ENCODE assay signal across 8 cellular contexts in the genomic region with DNA sequence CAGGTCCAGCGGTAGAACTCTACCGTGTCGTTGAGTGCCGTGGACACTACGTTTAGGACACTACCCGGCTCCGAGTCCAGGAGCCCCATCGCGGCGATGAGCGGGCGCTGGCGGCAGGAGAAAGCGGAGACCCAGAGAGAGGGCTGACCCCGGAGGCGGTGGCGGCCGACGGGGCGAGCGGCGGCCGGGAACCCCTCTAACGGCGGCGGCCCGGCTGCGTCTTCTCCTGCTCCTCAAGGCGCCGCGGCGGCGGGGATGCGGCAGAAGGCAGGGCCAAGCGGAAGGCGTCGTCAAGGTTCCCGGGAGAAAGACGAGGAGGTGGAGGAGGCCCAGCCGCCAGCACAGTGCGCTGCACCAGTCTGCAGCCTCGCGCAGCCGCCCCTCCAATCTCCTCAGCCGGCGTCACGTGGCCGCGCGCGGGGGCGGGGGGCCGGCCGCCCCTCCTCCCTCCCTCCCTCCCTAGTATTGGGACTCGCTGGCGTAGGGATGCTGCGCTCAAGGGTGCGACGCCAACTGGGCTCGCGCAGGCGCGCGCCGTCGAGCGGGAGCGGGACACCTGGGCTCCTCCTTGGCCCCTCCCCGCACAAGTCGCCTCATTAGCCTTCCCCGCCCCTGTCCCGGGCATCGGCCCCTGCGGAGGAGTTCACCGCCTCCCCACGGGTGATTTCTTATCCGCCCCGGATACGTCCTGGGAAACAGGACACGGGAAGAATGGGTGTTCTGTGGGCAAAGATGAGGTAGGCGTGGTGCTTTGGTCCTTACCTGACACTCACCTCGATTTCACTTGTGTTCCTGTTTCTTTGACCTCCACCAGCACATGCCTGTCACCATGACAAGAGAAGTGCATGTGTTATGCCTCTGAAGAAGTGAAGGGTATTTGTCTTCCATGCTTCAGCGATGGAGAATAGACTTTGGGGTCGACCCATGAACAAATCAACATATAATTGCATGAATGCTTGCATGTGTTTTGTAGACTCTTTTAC. TPM values are rescaled to one million over a fixed set of nuclear protein-coding genes. Genes with fewer than 3 reads are reported as not detected.
DNase-seq lines count a peak whose midpoint lies in the region; ATAC-seq and TF ChIP-seq lines count a peak whose summit lies in the region.

A gene (minus strand): TSS at position 363 of the 983 bp plus-strand sequence. CDS start 274 bp downstream, at position 89.

- peak within 1 kb of the TSS; percentile 81 for H3K23ac ChIP-seq in neuronal stem cell (ENCODE audit: low read depth, low read length, poor library complexity)

- in situ Hi-C loops in Panc1 (cut with HindIII; ENCODE audit: low pct_unique_long_range_greater_than_20kb, low sequenced_read_pairs) = no loop called here

- no peak within 1 kb of the TSS for H3K14ac ChIP-seq in neuronal stem cell (ENCODE audit: low read length)

- no peaks in the 10 kb centered on the region for H3K4me1 ChIP-seq in Panc1 (ENCODE audit: control insufficient read depth, insufficient read depth, low read length)
- peaks cover 9 to 10% of the 10 kb centered on the region in 2 donors for H3K4me1 ChIP-seq in neuronal stem cell (ENCODE audit: control insufficient read depth in 2 of 2, insufficient read depth in 1 of 2, low read depth in 1 of 2, low read length in 2 of 2)
- H3K4me1 ChIP-seq in suprapubic skin = peaks cover 20% of the 10 kb centered on the region

- H4K91ac ChIP-seq in neuronal stem cell (ENCODE audit: low read depth, low read length, poor library complexity) = no peak within 1 kb of the TSS

- peak within 1 kb of the TSS; percentile 8 to 40 for H3K4me3 ChIP-seq in Panc1 (ENCODE audit: low read depth in 2 of 2, low read length in 2 of 2)
- H3K4me3 ChIP-seq in neuronal stem cell (ENCODE audit: low read length in 2 of 2) = peak within 1 kb of the TSS; percentile 88 to 94
- peak within 1 kb of the TSS; percentile 74 for H3K4me3 ChIP-seq in suprapubic skin

- intact Hi-C loops in Right ventricle myocardium inferior (cut with DNase I) = loop anchor here (10.0 kb wide), 1 partner anchor 147 kb away; no protein-coding TSS in a partner anchor
- intact Hi-C loops in cardiac septum (cut with DNase I) = loop anchor here (10.0 kb wide), 1 partner anchor 147 kb away; no protein-coding TSS in a partner anchor
- intact Hi-C loops in Panc1 (cut with micrococcal nuclease; ENCODE audit: unreplicated experiment) = no loop called here

- H3K27me3 ChIP-seq in Panc1 (ENCODE audit: control insufficient read depth, insufficient read depth, low read length) (peaks cover 12% of the 10 kb centered on the region; the same call in 1 of the 2 replicates), neuronal stem cell (ENCODE audit: control insufficient read depth in 3 of 3, insufficient read depth in 3 of 3, low read depth in 1 of 3, low read length in 3 of 3) (peaks cover 0 to 11% (median 3%) of the 10 kb centered on the region in 3 experiments), suprapubic skin (peaks cover 6% of the 10 kb centered on the region)

- H2BK5ac ChIP-seq in neuronal stem cell (ENCODE audit: low read length) = no peak within 1 kb of the TSS

- no peaks in the 10 kb centered on the region for H3K36me3 ChIP-seq in Panc1 (ENCODE audit: control insufficient read depth, insufficient read depth, low read length)
- no peaks in the 10 kb centered on the region for H3K36me3 ChIP-seq in neuronal stem cell (replicated peaks in 1 of 2; ENCODE audit: control insufficient read depth in 2 of 2, insufficient read depth in 2 of 2, low read length in 2 of 2)
- no peaks in the 10 kb centered on the region for H3K36me3 ChIP-seq in suprapubic skin

- H2BK120ac ChIP-seq in neuronal stem cell (ENCODE audit: low read depth, low read length) = no peak within 1 kb of the TSS

- TF ChIP-seq EP300 in suprapubic skin (IDR thresholded peaks at IDR 0.05) = no peak

- H2AFZ ChIP-seq in neuronal stem cell (ENCODE audit: low read length) = peak within 1 kb of the TSS; percentile 97

- no peak for TF ChIP-seq POLR2A in suprapubic skin (IDR thresholded peaks at IDR 0.05)

- peak within 1 kb of the TSS; percentile 50 for H4K8ac ChIP-seq in neuronal stem cell (ENCODE audit: low read depth, low read length)

- POLR2A ChIA-PET in Panc1 (lab: Charles Lee) = no interaction called here

- peak; percentile 71 for DNase-seq in Right ventricle myocardium inferior (ENCODE audit: missing footprints)
- no peak for DNase-seq in cardiac septum (ENCODE audit: low spot score)
- DNase-seq in HPDE6-E6E7 (ENCODE audit: extremely low spot score) = peak; percentile 67
- no peak for DNase-seq in Panc1 (ENCODE audit: low read depth, low spot score)
- DNase-seq in activated naive CD4-positive, alpha-beta T cell treated with Interleukin-2 at 50 U/mL for 16 hours = peak; percentile 76
- DNase-seq in foreskin melanocyte = peak; percentile 48
- peak; percentile 76 for DNase-seq in neuronal stem cell (ENCODE audit: low spot score)
- DNase-seq in suprapubic skin (ENCODE audit: low spot score in 2 of 2) = peak in 1 of 2 donors; percentile 70

- no peak within 1 kb of the TSS for H2AK5ac ChIP-seq in neuronal stem cell (ENCODE audit: low read depth, low read length)

- H3K18ac ChIP-seq in neuronal stem cell (ENCODE audit: low read length) = peak within 1 kb of the TSS; percentile 94

- no peak within 1 kb of the TSS for H2BK12ac ChIP-seq in neuronal stem cell (ENCODE audit: low read length)

- peak; percentile 94 for ATAC-seq in Right ventricle myocardium inferior
- ATAC-seq in Panc1 = peak; percentile 66

- peak within 1 kb of the TSS; percentile 92 for H3K4me2 ChIP-seq in neuronal stem cell (ENCODE audit: insufficient read depth, low read length, poor library complexity, severe bottlenecking)

- peak within 1 kb of the TSS; percentile 95 for H3K9ac ChIP-seq in neuronal stem cell (ENCODE audit: low read depth, low read length, poor library complexity)

- H3K9me3 ChIP-seq in Panc1 (ENCODE audit: control insufficient read depth, insufficient read depth, low read depth, low read length) = no peaks in the 10 kb centered on the region
- no peaks in the 10 kb centered on the region for H3K9me3 ChIP-seq in neuronal stem cell (replicated peaks in 1 of 2; ENCODE audit: control insufficient read depth in 2 of 2, insufficient read depth in 1 of 2, low read depth in 1 of 2, low read length in 2 of 2)
- H3K9me3 ChIP-seq in suprapubic skin = no peaks in the 10 kb centered on the region

- CTCF ChIA-PET in Panc1 (lab: Charles Lee) = no interaction called here

- H3K4ac ChIP-seq in neuronal stem cell (ENCODE audit: low read length) = no peak within 1 kb of the TSS

- H3K27ac ChIP-seq in Panc1 (ENCODE audit: low read length) = no peak within 1 kb of the TSS
- H3K27ac ChIP-seq in neuronal stem cell (replicated peaks; ENCODE audit: low read length) = no peak within 1 kb of the TSS
- H3K27ac ChIP-seq in suprapubic skin = peak within 1 kb of the TSS; percentile 49

- TF ChIP-seq CTCF in Panc1 (IDR thresholded peaks at IDR 0.05) (no peak), suprapubic skin (IDR thresholded peaks at IDR 0.05) (no peak)

- BruUV-seq in Panc1 (replicated peaks; lab: Mats Ljungman, UMichigan) = no TSS peak

- H3K79me1 ChIP-seq in neuronal stem cell (ENCODE audit: low read depth, low read length) = no peaks in the 10 kb centered on the region

- peak within 1 kb of the TSS; percentile 21 for H2BK15ac ChIP-seq in neuronal stem cell (ENCODE audit: low read length)

- WGBS in neuronal stem cell (ENCODE audit: extremely low coverage in 2 of 2, insufficient read length in 2 of 2, insufficient replicate concordance in 1 of 2), 2 donors = no CpG with 5 or more reads among the region's 84 CpGs
- WGBS in suprapubic skin = 2% methylated on average over 20 of the region's 84 CpGs

RNA-seq across cellular contexts. Expression of the gene that starts here (rescaled TPM):
- 0.41 TPM for total RNA-seq in Right ventricle myocardium inferior
- total RNA-seq in cardiac septum = 0.35 TPM
- total RNA-seq in Panc1 (2021; ENCODE audit: unreplicated experiment) = 0.41 TPM
- polyA plus RNA-seq in Panc1 (2012; ENCODE audit: insufficient read length) = 0.27 TPM
- polyA plus RNA-seq in neuronal stem cell (2013, experiment 1 of 2) = 11.6 TPM
- polyA plus RNA-seq in neuronal stem cell (2013, experiment 2 of 2) = 11.8 TPM
- total RNA-seq in suprapubic skin = 100 to 1,000 TPM in 1 of 4 donors, 10 to 100 TPM in 2, 1 to 10 TPM in 1; 8.7 to 111 (median 49.8) TPM

Comparison
In these comparisons a context has a peak if more than half of its experiments do, and no peak if none do; other contexts are left out.
1. Peak in DNase-seq and ATAC-seq in Right ventricle myocardium inferior; RNA of the gene not detected or under 1 TPM.
2. Peak in ATAC-seq and H3K4me3 ChIP-seq in Panc1; RNA of the gene not detected or under 1 TPM.
3. DNase-seq: peak in HPDE6-E6E7 (single experiment), activated naive CD4-positive, alpha-beta T cell treated with Interleukin-2 at 50 U/mL for 16 hours (single experiment), foreskin melanocyte (single experiment) and neuronal stem cell (single experiment); none in cardiac septum (single experiment) and Panc1 (single experiment).
4. H3K4me3 ChIP-seq: peak in every context shown above with its lines; median percentile 91 in neuronal stem cell; 74 in suprapubic skin; 24 in Panc1.